ENCODE assay signal across 23 cellular contexts in the genomic region with DNA sequence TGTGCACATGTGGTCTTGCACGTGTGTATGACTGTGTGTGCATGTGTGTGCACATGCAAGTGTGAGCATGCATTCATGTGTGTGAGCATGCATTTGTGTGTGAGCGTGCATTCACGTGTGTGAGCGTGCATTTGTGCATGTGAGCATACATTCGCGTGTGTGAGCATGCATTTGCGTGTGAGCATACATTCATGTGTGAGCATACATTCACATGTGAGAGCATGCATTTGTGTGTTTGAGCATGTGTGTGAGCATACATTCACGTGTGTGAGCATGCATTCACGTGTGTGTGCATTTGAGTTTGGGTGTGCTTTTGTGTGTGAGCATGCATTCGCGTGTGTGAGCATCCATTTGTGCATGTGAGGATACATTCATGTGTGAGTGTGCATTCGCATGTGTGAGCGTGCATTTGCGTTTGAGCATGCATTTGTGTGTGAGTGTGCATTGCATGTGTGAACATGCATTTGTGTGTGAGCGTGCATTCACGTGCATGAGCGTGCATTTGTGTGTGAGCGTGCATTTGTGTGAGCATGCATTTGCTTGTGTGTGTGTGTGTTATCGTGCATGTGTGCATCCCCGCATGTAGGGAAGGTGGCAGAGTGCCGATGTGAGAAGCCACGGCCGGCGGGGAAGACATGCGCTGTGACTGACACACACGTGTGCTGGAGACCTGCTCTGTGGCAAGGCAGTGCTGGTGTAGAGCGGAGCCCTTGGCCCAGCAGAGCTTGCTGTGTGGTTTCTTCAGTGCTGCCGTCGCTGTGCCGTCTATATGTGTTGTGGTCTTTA. TPM values are rescaled to one million over a fixed set of nuclear protein-coding genes. Genes with fewer than 3 reads are reported as not detected.
DNase-seq lines count a peak whose midpoint lies in the region; ATAC-seq, FAIRE-seq and TF ChIP-seq lines count a peak whose summit lies in the region.
"Had no signal": no experiment of that assay in that cellular context is flagged by ENCODE, and none has a peak within 500 bp of the region (broad histone marks: within the 10 kb centered on the region; RNA-seq: fewer than 3 reads in every experiment).

No MANE protein-coding gene starts in this region.

- no peak for TF ChIP-seq POLR2A in endothelial cell of umbilical vein (IDR thresholded peaks at IDR 0.05; ENCODE audit: low read depth, low read length)
- no peak for TF ChIP-seq POLR2A in esophagus muscularis mucosa (IDR thresholded peaks at IDR 0.05; ENCODE audit: low read depth)

- 92 to 93% methylated on average over 30 of the region's 30 CpGs for WGBS in heart right ventricle, 2 donors
- WGBS in trophoblast cell (ENCODE audit: extremely low coverage, insufficient coverage, insufficient read length), result no CpG with 5 or more reads among the region's 30 CpGs
- 91% methylated on average over 29 of the region's 30 CpGs for WGBS in esophagus muscularis mucosa

- intact Hi-C loops in Right ventricle myocardium inferior (cut with DNase I), result no loop called here
- intact Hi-C loops in heart right ventricle (cut with DNase I), result no loop called here
- intact Hi-C loops in endothelial cell of umbilical vein (cut with micrococcal nuclease), result no loop called here
- intact Hi-C loops in esophagus muscularis mucosa (cut with DNase I), result no loop called here

- H3K27me3 ChIP-seq in heart right ventricle, result peaks cover 0 to 25% (median 3%) of the 10 kb centered on the region in 7 donors
- no peaks in the 10 kb centered on the region for H3K27me3 ChIP-seq in endothelial cell of umbilical vein (ENCODE audit: control insufficient read depth in 2 of 2, insufficient read depth in 2 of 2, low read length in 2 of 2)
- H3K27me3 ChIP-seq in trophoblast cell (ENCODE audit: insufficient read depth, low read length), result no peaks in the 10 kb centered on the region
- H3K27me3 ChIP-seq in esophagus muscularis mucosa, result no peaks in the 10 kb centered on the region
- H3K27me3 ChIP-seq: BLaER1 had no signal

- peak overlapping the region in 1 of 10 donors; percentile 24 for H3K27ac ChIP-seq in heart right ventricle
- no peak overlapping the region for H3K27ac ChIP-seq in HEK293 (ENCODE audit: extremely low read depth, low read depth, low read length)
- H3K27ac ChIP-seq in endothelial cell of umbilical vein (ENCODE audit: insufficient read depth, low read depth, low read length), result no peak overlapping the region
- no peak overlapping the region for H3K27ac ChIP-seq in trophoblast cell (ENCODE audit: low read depth, low read length)
- no peak overlapping the region for H3K27ac ChIP-seq in esophagus muscularis mucosa (replicated peaks in 1 of 4)
- H3K27ac ChIP-seq: BLaER1 had no signal

- no peak overlapping the region for H2BK5ac ChIP-seq in trophoblast cell (ENCODE audit: low read depth, low read length, poor library complexity)

- H3K4me3 ChIP-seq in heart right ventricle (no peak overlapping the region), HEK293 (ENCODE audit: low read depth, low read length) (no peak overlapping the region), endothelial cell of umbilical vein (replicated peaks in 1 of 3; ENCODE audit: insufficient read depth in 1 of 3, low read depth in 1 of 3, low read length in 3 of 3) (no peak overlapping the region), trophoblast cell (ENCODE audit: low read depth, low read length) (peak overlapping the region; percentile 21), esophagus muscularis mucosa (no peak overlapping the region)
- H3K4me3 ChIP-seq: BLaER1 had no signal

- CTCF ChIA-PET in HEK293 (lab: Yijun Ruan, JAX) (no interaction called here), endothelial cell of umbilical vein (lab: Charles Lee) (no interaction called here)

- no peak for FAIRE-seq in endothelial cell of umbilical vein (lab: Jason Lieb, UNC)

- dilution Hi-C loops in endothelial cell of umbilical vein (cut with MboI; ENCODE audit: extremely low pct_ligation_motif_present, low sequenced_read_pairs), result no loop called here

- no peak overlapping the region for H3K4ac ChIP-seq in trophoblast cell (ENCODE audit: low read depth, low read length)

- H4K20me1 ChIP-seq in endothelial cell of umbilical vein (replicated peaks; ENCODE audit: control insufficient read depth, extremely low read depth, insufficient read depth, low read length), result no peaks in the 10 kb centered on the region

- no peaks in the 10 kb centered on the region for H3K79me2 ChIP-seq in endothelial cell of umbilical vein (ENCODE audit: control insufficient read depth, insufficient read depth, low read length)
- H3K79me2 ChIP-seq in trophoblast cell (ENCODE audit: control insufficient read depth, insufficient read depth, low read length, poor library complexity), result no peaks in the 10 kb centered on the region

- POLR2A ChIA-PET in HEK293 (lab: Yijun Ruan, JAX) (no interaction called here), endothelial cell of umbilical vein (lab: Charles Lee) (no interaction called here)

- no peak overlapping the region for H2BK12ac ChIP-seq in trophoblast cell (ENCODE audit: low read length)

- no peaks in the 10 kb centered on the region for H3K9me1 ChIP-seq in endothelial cell of umbilical vein (replicated peaks; ENCODE audit: control insufficient read depth, extremely low read depth, insufficient read depth, low read length)

- H3K4me2 ChIP-seq in endothelial cell of umbilical vein (ENCODE audit: insufficient read depth, low read length) (no peak overlapping the region), trophoblast cell (ENCODE audit: low read length) (no peak overlapping the region)
- H3K4me2 ChIP-seq: BLaER1 had no signal

- H3K79me1 ChIP-seq in trophoblast cell (ENCODE audit: low read length), result no peaks in the 10 kb centered on the region

- H3K14ac ChIP-seq in trophoblast cell (ENCODE audit: low read length), result no peak overlapping the region

- H3K9ac ChIP-seq in endothelial cell of umbilical vein (replicated peaks; ENCODE audit: extremely low read depth, insufficient read depth, low read length) (no peak overlapping the region), trophoblast cell (ENCODE audit: low read length) (no peak overlapping the region)
- H3K9ac ChIP-seq: BLaER1 had no signal

- TF ChIP-seq EP300 in esophagus muscularis mucosa (IDR thresholded peaks at IDR 0.05), result no peak

- no TSS peak for BruUV-seq in endothelial cell of umbilical vein (replicated peaks; lab: Mats Ljungman, UMichigan)

- H2BK120ac ChIP-seq in trophoblast cell (ENCODE audit: insufficient read depth, low read length, poor library complexity), result no peak overlapping the region

- peaks cover 0 to 36% (median 0%) of the 10 kb centered on the region in 9 donors for H3K4me1 ChIP-seq in heart right ventricle
- H3K4me1 ChIP-seq in HEK293 (ENCODE audit: control insufficient read depth, insufficient read depth, low read length), result no peaks in the 10 kb centered on the region
- no peaks in the 10 kb centered on the region for H3K4me1 ChIP-seq in endothelial cell of umbilical vein (ENCODE audit: control insufficient read depth, extremely low read depth, insufficient read depth, low read length)
- H3K4me1 ChIP-seq in trophoblast cell (ENCODE audit: control insufficient read depth in 1 of 2, insufficient read depth in 2 of 2, low read length in 2 of 2), result peaks cover 6% of the 10 kb centered on the region in 2 experiments
- peaks cover 3 to 26% (median 11%) of the 10 kb centered on the region in 4 donors for H3K4me1 ChIP-seq in esophagus muscularis mucosa

- H3K9me3 ChIP-seq in heart right ventricle (no peaks in the 10 kb centered on the region), HEK293 (ENCODE audit: control insufficient read depth, insufficient read depth, low read depth, low read length) (no peaks in the 10 kb centered on the region), endothelial cell of umbilical vein (replicated peaks; ENCODE audit: control insufficient read depth, insufficient read depth, low read length) (no peaks in the 10 kb centered on the region), trophoblast cell (ENCODE audit: insufficient read depth, low read depth, low read length) (peaks cover 15% of the 10 kb centered on the region), esophagus muscularis mucosa (no peaks in the 10 kb centered on the region)
- H3K9me3 ChIP-seq: BLaER1 had no signal

- no peak overlapping the region for H2AFZ ChIP-seq in endothelial cell of umbilical vein (ENCODE audit: low read depth, low read length)
- no peak overlapping the region for H2AFZ ChIP-seq in trophoblast cell (ENCODE audit: insufficient read depth, low read length, poor library complexity)

- no peak overlapping the region for H3K18ac ChIP-seq in trophoblast cell (ENCODE audit: low read length)

- no peak overlapping the region for H4K8ac ChIP-seq in trophoblast cell (ENCODE audit: low read depth, low read length)

- ATAC-seq in Right ventricle myocardium inferior (no peak), heart right ventricle (no peak)

- H3K36me3 ChIP-seq in heart right ventricle, result peaks cover 0 to 90% (median 0%) of the 10 kb centered on the region in 9 donors
- H3K36me3 ChIP-seq in HEK293 (ENCODE audit: control insufficient read depth in 2 of 2, insufficient read depth in 1 of 2, low read length in 2 of 2), result no peaks in the 10 kb centered on the region
- no peaks in the 10 kb centered on the region for H3K36me3 ChIP-seq in endothelial cell of umbilical vein (ENCODE audit: control insufficient read depth in 2 of 2, extremely low read depth in 1 of 2, insufficient read depth in 2 of 2, low read length in 2 of 2)
- no peaks in the 10 kb centered on the region for H3K36me3 ChIP-seq in trophoblast cell (ENCODE audit: control insufficient read depth in 1 of 2, insufficient read depth in 2 of 2, low read length in 2 of 2)
- H3K36me3 ChIP-seq in esophagus muscularis mucosa, result peaks cover 0 to 17% (median 0%) of the 10 kb centered on the region in 4 donors

- no peak for TF ChIP-seq CTCF in heart right ventricle (IDR thresholded peaks at IDR 0.05)
- no peak for TF ChIP-seq CTCF in HEK293 (tag by site-specific recombination; IDR thresholded peaks at IDR 0.05)
- TF ChIP-seq CTCF in endothelial cell of umbilical vein (IDR thresholded peaks at IDR 0.05; ENCODE audit: extremely low read depth in 1 of 2, insufficient read depth in 1 of 2, low read depth in 1 of 2, low read length in 2 of 2), result no peak
- TF ChIP-seq CTCF in esophagus muscularis mucosa (IDR thresholded peaks at IDR 0.05), result no peak

- DNase-seq in Right ventricle myocardium inferior (ENCODE audit: missing footprints) (peak; percentile 55), heart right ventricle (no peak), endothelial cell of umbilical vein (ENCODE audit: low read depth, low spot score) (no peak), trophoblast cell (no peak), NCI-H128 (lab: John Stamatoyannopoulos, UW; ENCODE audit: unreplicated experiment) (no peak), putamen (ENCODE audit: low spot score) (no peak), esophagus muscularis mucosa (ENCODE audit: extremely low spot score) (no peak)
- DNase-seq: activated CD4-positive, alpha-beta T cell treated with anti-CD3 and anti-CD28 coated beads, Interleukin-2, amount 50 U/mL, for 1 hour; activated gamma-delta T cell; Calu3; dermis blood vessel endothelial cell; KBM-7; kidney glomerular epithelial cell; MM.1S; NCI-H1417 treated with DMSO at 0.1 percent for 48 hours; NCI-H2081 treated with DMSO at 0.1 percent for 48 hours; NCI-H446; NCI-H82; stimulated activated CD4-positive, alpha-beta T cell treated with anti-CD3 and anti-CD28 coated beads, Interleukin-12 subunit alpha, Interleukin-12 subunit beta, amount 100 ng/mL, for 4 hours; stimulated activated CD4-positive, alpha-beta T cell treated with anti-CD3 and anti-CD28 coated beads, Interleukin-4, amount 100 ng/mL, for 24 hours; stimulated activated naive CD4-positive, alpha-beta T cell treated with Interleukin-2 at 50 U/mL for 16 hours had no signal

- peak overlapping the region; percentile 31 for H3K23ac ChIP-seq in trophoblast cell (ENCODE audit: low read length)

- H4K12ac ChIP-seq in trophoblast cell (ENCODE audit: low read depth, low read length), result no peak overlapping the region

- H4K91ac ChIP-seq in trophoblast cell (ENCODE audit: low read depth, low read length), result no peak overlapping the region

- no peak overlapping the region for H2AK5ac ChIP-seq in trophoblast cell (ENCODE audit: low read length)

RNA-seq across cellular contexts. Expression of a gene that starts 18.2 kb away (rescaled TPM):
- total RNA-seq in Right ventricle myocardium inferior, result 36.7 TPM
- total RNA-seq in heart right ventricle, result 100 to 1,000 TPM in 1 of 10 donors, 10 to 100 TPM in 5, 1 to 10 TPM in 4; 5.1 to 151 (median 10.3) TPM
- 10 to 100 TPM; 12.4 to 12.7 TPM for polyA plus RNA-seq in heart right ventricle
- 0.65 and 0.91 TPM in 2 replicates for total RNA-seq in endothelial cell of umbilical vein
- 0.39 and 0.59 TPM in 2 replicates for polyA plus RNA-seq in endothelial cell of umbilical vein
- 0.26 and 0.87 TPM in 2 replicates for polyA plus RNA-seq in endothelial cell of umbilical vein (2011; cell fraction: cytosol; rRNA removed)
- 0.30 and 0.48 TPM in 2 replicates for polyA plus RNA-seq in endothelial cell of umbilical vein (2011; cell fraction: nucleus; rRNA removed)
- 0.94 and 1.9 TPM in 2 replicates for polyA plus RNA-seq in endothelial cell of umbilical vein (2012)
- 0.19 TPM in 1 of 2 replicates, not detected in the other for polyA minus RNA-seq in endothelial cell of umbilical vein
- 0.72 TPM for polyA minus RNA-seq in endothelial cell of umbilical vein (2011; cell fraction: cytosol; rRNA and poly(A)+ RNA removed)
- polyA minus RNA-seq in endothelial cell of umbilical vein (2011; cell fraction: nucleus; rRNA and poly(A)+ RNA removed), result 0.58 TPM in 1 of 2 replicates, not detected in the other
- polyA plus RNA-seq in trophoblast cell (2013), result 0.03 TPM in 2 replicates
- total RNA-seq in esophagus muscularis mucosa, result 100 to 1,000 TPM in 1 of 4 donors, 10 to 100 TPM in 3; 33.2 to 110 (median 44.0) TPM

RNA-seq across cellular contexts. Expression of a gene that starts 29.0 kb away (rescaled TPM):
- 160 TPM for total RNA-seq in Right ventricle myocardium inferior
- total RNA-seq in heart right ventricle, result 100 to 1,000 TPM; 109 to 188 (median 148) TPM
- 100 to 1,000 TPM; 122 to 172 TPM for polyA plus RNA-seq in heart right ventricle
- 406 and 415 TPM in 2 replicates for total RNA-seq in endothelial cell of umbilical vein
- 313 and 342 TPM in 2 replicates for polyA plus RNA-seq in endothelial cell of umbilical vein
- polyA plus RNA-seq in endothelial cell of umbilical vein (2011; cell fraction: cytosol; rRNA removed), result 289 and 309 TPM in 2 replicates
- 194 and 204 TPM in 2 replicates for polyA plus RNA-seq in endothelial cell of umbilical vein (2011; cell fraction: nucleus; rRNA removed)
- 314 and 368 TPM in 2 replicates for polyA plus RNA-seq in endothelial cell of umbilical vein (2012)
- polyA minus RNA-seq in endothelial cell of umbilical vein, result 267 and 299 TPM in 2 replicates
- polyA minus RNA-seq in endothelial cell of umbilical vein (2011; cell fraction: cytosol; rRNA and poly(A)+ RNA removed), result 103 TPM
- 77.5 and 96.0 TPM in 2 replicates for polyA minus RNA-seq in endothelial cell of umbilical vein (2011; cell fraction: nucleus; rRNA and poly(A)+ RNA removed)
- 258 and 262 TPM in 2 replicates for polyA plus RNA-seq in trophoblast cell (2013)
- 100 to 1,000 TPM; 222 to 382 (median 302) TPM for total RNA-seq in esophagus muscularis mucosa

RNA-seq across cellular contexts. Expression of a gene that starts 37.4 kb away (rescaled TPM):
- total RNA-seq in Right ventricle myocardium inferior (66.5 TPM), heart right ventricle (10 to 100 TPM; 42.4 to 67.2 (median 52.6) TPM), endothelial cell of umbilical vein (46.4 and 50.6 TPM in 2 replicates), esophagus muscularis mucosa (10 to 100 TPM; 20.8 to 59.3 (median 27.6) TPM)
- polyA plus RNA-seq in heart right ventricle (10 to 100 TPM; 68.1 to 83.6 TPM), endothelial cell of umbilical vein (27.0 and 27.7 TPM in 2 replicates)
- polyA plus RNA-seq in endothelial cell of umbilical vein (2011; cell fraction: cytosol; rRNA removed), result 22.2 and 31.4 TPM in 2 replicates
- polyA plus RNA-seq in endothelial cell of umbilical vein (2011; cell fraction: nucleus; rRNA removed), result 12.9 and 19.4 TPM in 2 replicates
- 22.1 and 31.0 TPM in 2 replicates for polyA plus RNA-seq in endothelial cell of umbilical vein (2012)
- 5.8 and 7.4 TPM in 2 replicates for polyA minus RNA-seq in endothelial cell of umbilical vein
- polyA minus RNA-seq in endothelial cell of umbilical vein (2011; cell fraction: cytosol; rRNA and poly(A)+ RNA removed), result 43.1 TPM
- polyA minus RNA-seq in endothelial cell of umbilical vein (2011; cell fraction: nucleus; rRNA and poly(A)+ RNA removed), result 2.3 and 5.7 TPM in 2 replicates
- polyA plus RNA-seq in trophoblast cell (2013), result 19.1 and 21.1 TPM in 2 replicates
